ENCODE assay signal across 9 cellular contexts in genomic region chr5:149002053-149002452, GRCh38.
DNase-seq lines count a peak whose midpoint lies in the region; ATAC-seq and TF ChIP-seq lines count a peak whose summit lies in the region.
"Had no signal": no experiment of that assay in that cellular context is flagged by ENCODE, and none has a peak within 500 bp of the region (broad histone marks: within the 10 kb centered on the region; RNA-seq: fewer than 3 reads in every experiment).

No MANE protein-coding gene starts in this region.

- H3K36me3 Mint-ChIP-seq in GM23338 (ENCODE audit: low read depth), result no peaks in the 10 kb centered on the region

- H3K4me1 Mint-ChIP-seq in GM23338, result peaks cover 5% of the 10 kb centered on the region; the same call in 2 of the 3 replicates

- H3K36me3 ChIP-seq in GM23338 (ENCODE audit: insufficient read depth), result no peaks in the 10 kb centered on the region

- no peaks in the 10 kb centered on the region for H3K9me2 ChIP-seq in GM23338 (ENCODE audit: insufficient read depth)

- H2AFZ ChIP-seq in GM23338, result no peak overlapping the region

- no peak overlapping the region for H3K4me3 Mint-ChIP-seq in GM23338

- no peaks in the 10 kb centered on the region for H3K9me3 Mint-ChIP-seq in GM23338

- no peaks in the 10 kb centered on the region for H3F3A ChIP-seq in GM23338 (replicated peaks; ENCODE audit: low read depth)

- H3K27ac ChIP-seq in GM23338 (ENCODE audit: low read depth), result no peak overlapping the region

- no peak overlapping the region for H3K4me3 ChIP-seq in GM23338

- peak; percentile 70 for ATAC-seq in GM23338
- peak; percentile 90 for ATAC-seq in SK-N-SH treated with all-trans-retinoic acid at 6 μM for 48 hours
- ATAC-seq in HG03521 (IDR thresholded peaks at IDR 0.05; ENCODE audit: unreplicated experiment), result no peak
- no peak for ATAC-seq in HG02759 (IDR thresholded peaks at IDR 0.05; ENCODE audit: unreplicated experiment)
- no peak for ATAC-seq in GM18502 (IDR thresholded peaks at IDR 0.05; ENCODE audit: poor library complexity, unreplicated experiment)

- H3K27me3 Mint-ChIP-seq in GM23338 (ENCODE audit: insufficient read depth, low read depth, poor library complexity), result no peaks in the 10 kb centered on the region

- H3K4me1 ChIP-seq in GM23338 (ENCODE audit: insufficient read depth), result no peaks in the 10 kb centered on the region

- H3K27ac Mint-ChIP-seq in GM23338, result no peak overlapping the region

- H4K20me1 ChIP-seq in GM23338 (replicated peaks; ENCODE audit: insufficient read depth), result no peaks in the 10 kb centered on the region

- H3K27me3 ChIP-seq in GM23338 (ENCODE audit: insufficient read depth), result no peaks in the 10 kb centered on the region

- DNase-seq in GM23338 (ENCODE audit: low spot score) (peak; percentile 59), glomerular endothelial cell (ENCODE audit: extremely low read depth, low read depth, low spot score) (peak; percentile 44), renal cortical epithelial cell (ENCODE audit: low read depth) (peak; percentile 99), cerebellum (ENCODE audit: low spot score) (no peak)
- DNase-seq: NCI-H1436 had no signal

- no peaks in the 10 kb centered on the region for H3K79me2 ChIP-seq in GM23338 (replicated peaks; ENCODE audit: insufficient read depth)

- no peak for TF ChIP-seq CTCF in GM23338 (conservative IDR thresholded peaks at IDR 0.05; ENCODE audit: low read depth in 2 of 2)

- H3K4me2 ChIP-seq in GM23338, result no peak overlapping the region

TF ChIP-seq in GM23338, 12 proteins besides CTCF, POLR2A, EP300 and RAD21:
- no peak for TF ChIP-seq ZNF462 (CRISPR knock-in tag; IDR thresholded peaks at IDR 0.05)

TF ChIP-seq in SK-N-SH treated with all-trans-retinoic acid at 6 μM for 48 hours, 23 proteins besides CTCF, POLR2A, EP300 and RAD21:
- TF ChIP-seq CSRNP3 (CRISPR knock-in tag; IDR thresholded peaks at IDR 0.05) (no peak), SNAI2 (CRISPR knock-in tag; IDR thresholded peaks at IDR 0.05) (no peak), TOX (CRISPR knock-in tag; IDR thresholded peaks at IDR 0.05; ENCODE audit: borderline replicate concordance) (no peak; the same call in 1 of the 2 replicates), ZNF8 (CRISPR knock-in tag; IDR thresholded peaks at IDR 0.05) (no peak), ISL1 (CRISPR knock-in tag; IDR thresholded peaks at IDR 0.05) (peak; percentile 86), PATZ1 (CRISPR knock-in tag; IDR thresholded peaks at IDR 0.05; ENCODE audit: borderline replicate concordance) (peak; percentile 99), ESRRG (CRISPR knock-in tag; IDR thresholded peaks at IDR 0.05) (no peak), ZFP3 (CRISPR knock-in tag; IDR thresholded peaks at IDR 0.05) (no peak), CREB5 (CRISPR knock-in tag; IDR thresholded peaks at IDR 0.05; ENCODE audit: low read depth) (peak; percentile 82; the same call in 1 of the 2 replicates)

Comparison
In these comparisons a context has a peak if more than half of its experiments do, and no peak if none do; other contexts are left out.
1. ATAC-seq: peak in GM23338 (single experiment) and SK-N-SH treated with all-trans-retinoic acid at 6 μM for 48 hours (single experiment); none in HG03521 (single experiment), HG02759 (single experiment) and GM18502 (single experiment).